8 cellular contexts compared by ENCODE assay signal in the genomic region with DNA sequence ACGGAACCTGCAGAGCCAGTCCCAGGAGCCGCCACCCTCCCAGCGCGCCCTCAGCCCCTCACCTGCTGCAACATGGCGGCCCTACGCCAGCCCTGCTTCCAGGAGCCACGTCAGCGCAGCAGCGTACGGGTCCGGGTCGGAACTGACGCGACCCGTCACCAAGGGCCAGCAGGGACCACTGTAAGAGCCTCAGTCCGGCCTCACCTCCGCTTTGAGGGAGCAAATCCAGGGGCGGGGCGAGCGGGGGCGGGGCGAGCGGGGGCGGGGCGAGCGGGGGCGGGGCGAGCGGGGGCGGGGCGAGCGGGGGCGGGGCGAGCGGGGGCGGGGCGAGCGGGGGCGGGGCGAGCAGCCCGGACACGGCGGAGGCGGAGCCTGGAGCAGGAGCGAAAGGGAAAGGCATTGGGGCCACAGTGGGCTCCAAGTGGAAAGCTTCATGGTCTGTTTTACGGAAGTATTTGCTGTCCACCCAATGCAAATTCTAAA. TPM values are rescaled to one million over a fixed set of nuclear protein-coding genes. Genes with fewer than 3 reads are reported as not detected.
A peak's percentile ranks its signal among the peaks of the same experiment; 100 is the strongest.
DNase-seq lines count a peak whose midpoint lies in the region; ATAC-seq and TF ChIP-seq lines count a peak whose summit lies in the region.
"Not testable (repeated sequence)": the region's sequence is repeated elsewhere in the genome, so short reads cannot be mapped to it uniquely, and the experiment has no call there.

A gene (minus strand): TSS at position 109 of the 483 bp plus-strand sequence. CDS start 35 bp downstream, at position 74.

- not testable (repeated sequence) for TF ChIP-seq CTCF in fibroblast of the aortic adventitia (IDR thresholded peaks at IDR 0.05; ENCODE audit: insufficient read depth, low read length)

- ATAC-seq in GM21825 (IDR thresholded peaks at IDR 0.05; ENCODE audit: unreplicated experiment), result peak; percentile 85
- peak; percentile 84 to 86 for ATAC-seq in naive thymus-derived CD8-positive, alpha-beta T cell

- not testable (repeated sequence) for H3K27me3 ChIP-seq in SJCRH30

- peak within 1 kb of the TSS; percentile 53 to 96 (median 92) for H3K27ac Mint-ChIP-seq in naive thymus-derived CD8-positive, alpha-beta T cell

- H3K36me3 Mint-ChIP-seq in naive thymus-derived CD8-positive, alpha-beta T cell, result not testable (repeated sequence)

- H3K4me1 ChIP-seq in SJCRH30, result not testable (repeated sequence)

- TF ChIP-seq EP300 in Ishikawa (IDR thresholded peaks at IDR 0.05; ENCODE audit: borderline replicate concordance), result not testable (repeated sequence)

- POLR2A ChIA-PET in naive thymus-derived CD8-positive, alpha-beta T cell (lab: Charles Lee), result not testable (repeated sequence)

- H3K27ac ChIP-seq in SJCRH30, result not testable (repeated sequence)

- H3K4me3 ChIP-seq in SJCRH30, result not testable (repeated sequence)
- H3K4me3 ChIP-seq in fibroblast of the aortic adventitia (ENCODE audit: low read depth, low read length), result peak within 1 kb of the TSS; percentile 80

- not testable (repeated sequence) for H3K9me3 Mint-ChIP-seq in naive thymus-derived CD8-positive, alpha-beta T cell

- H3K36me3 ChIP-seq in SJCRH30, result not testable (repeated sequence)

- not testable (repeated sequence) for H3K9me3 ChIP-seq in SJCRH30 (replicated peaks)

- DNase-seq in DMS53 treated with DMSO at 0.1 percent for 48 hours (lab: John Stamatoyannopoulos, UW; ENCODE audit: unreplicated experiment), result peak; percentile 35
- DNase-seq in SJCRH30, result peak; percentile 72 to 77
- peak; percentile 67 for DNase-seq in activated effector memory CD4-positive, alpha-beta T cell treated with Interleukin-2 at 50 U/mL for 16 hours
- peak; percentile 55 for DNase-seq in fibroblast of the aortic adventitia (ENCODE audit: low read depth)
- peak; percentile 50 to 85 (median 68) for DNase-seq in naive thymus-derived CD8-positive, alpha-beta T cell
- DNase-seq in stimulated activated CD8-positive, alpha-beta memory T cell treated with anti-CD3 and anti-CD28 coated beads, Interleukin-7, amount 100 ng/mL, for 24 hours (ENCODE audit: low read depth), result peak; percentile 42

- not testable (repeated sequence) for TF ChIP-seq RAD21 in Ishikawa (IDR thresholded peaks at IDR 0.05; ENCODE audit: low read depth)

- H3K27me3 Mint-ChIP-seq in naive thymus-derived CD8-positive, alpha-beta T cell, result not testable (repeated sequence)

- H3K4me3 Mint-ChIP-seq in naive thymus-derived CD8-positive, alpha-beta T cell, result peak within 1 kb of the TSS; percentile 90 to 97 (median 94)

- peaks cover 6 to 16% (median 13%) of the 10 kb centered on the region in 4 donors for H3K4me1 Mint-ChIP-seq in naive thymus-derived CD8-positive, alpha-beta T cell

TF ChIP-seq in Ishikawa, 13 proteins besides CTCF, POLR2A, EP300 and RAD21:
- peak; percentile 86 for TF ChIP-seq YY1 (IDR thresholded peaks at IDR 0.05; ENCODE audit: low read depth)
- TF ChIP-seq, protein P1, sequence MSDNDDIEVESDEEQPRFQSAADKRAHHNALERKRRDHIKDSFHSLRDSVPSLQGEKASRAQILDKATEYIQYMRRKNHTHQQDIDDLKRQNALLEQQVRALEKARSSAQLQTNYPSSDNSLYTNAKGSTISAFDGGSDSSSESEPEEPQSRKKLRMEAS (IDR thresholded peaks at IDR 0.05), result peak; percentile 29; the same call in 1 of the 2 replicates
- peak; percentile 67 for TF ChIP-seq TAF1 (IDR thresholded peaks at IDR 0.05; ENCODE audit: low read depth)

RNA-seq across cellular contexts. Expression of the gene that starts here (rescaled TPM):
- 0.48 and 1.4 TPM in 2 replicates for total RNA-seq in SJCRH30 (2014; rRNA removed; shearing (Covaris generic))
- total RNA-seq in fibroblast of the aortic adventitia (ENCODE audit: low replicate concordance), result 22.6 and 25.1 TPM in 2 replicates
- 10 to 100 TPM; 16.1 to 22.2 TPM for total RNA-seq in naive thymus-derived CD8-positive, alpha-beta T cell
- polyA plus RNA-seq in naive thymus-derived CD8-positive, alpha-beta T cell, result 1 to 10 TPM; 1.2 to 4.1 (median 3.6) TPM
